ENCODE assay signal across 25 cellular contexts in the genomic region with DNA sequence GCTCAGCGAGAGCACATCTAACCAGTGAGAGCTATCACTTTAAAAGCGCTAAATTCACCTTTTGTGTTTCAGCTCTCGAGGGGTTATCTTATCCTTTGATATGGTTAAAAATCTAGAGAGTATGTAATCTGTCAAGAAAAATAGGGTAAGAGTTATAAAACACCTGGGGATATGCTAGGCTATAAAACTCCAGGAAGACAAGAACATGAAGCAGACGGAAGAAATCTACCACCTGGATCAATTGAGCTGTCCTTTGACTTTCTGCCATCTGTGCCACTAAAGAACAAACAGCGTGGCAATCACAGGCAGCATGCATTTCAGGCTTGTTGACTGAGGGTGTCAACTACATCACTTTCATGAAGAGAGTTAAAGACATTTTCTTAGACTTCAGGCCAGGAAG.
"Had no signal": no experiment of that assay in that cellular context is flagged by ENCODE, and none has a peak within 500 bp of the region (broad histone marks: within the 10 kb centered on the region; RNA-seq: fewer than 3 reads in every experiment).

No MANE protein-coding gene starts in this region.

- H2AFZ ChIP-seq: hepatocyte had no signal

- H3K4me2 ChIP-seq: hepatocyte had no signal

- H3K79me2 ChIP-seq: hepatocyte had no signal

- H3K9me3 ChIP-seq: gastrocnemius medialis, testis had no signal

- H3K36me3 ChIP-seq: gastrocnemius medialis, left lung, sigmoid colon had no signal

- H3K27ac ChIP-seq: dorsolateral prefrontal cortex, epithelial cell of prostate, gastrocnemius medialis, hepatocyte, left lung, psoas muscle, sigmoid colon, testis, tibial artery had no signal

- ATAC-seq: esophagus mucosa; gastrocnemius medialis; left lung; naive thymus-derived CD8-positive, alpha-beta T cell; psoas muscle; right cardiac atrium; stimulated activated memory B cell treated with anti-CD40 and anti-IgM and Interleukin-4, amounts not matched to agents 10 μg/mL and 1 μg/mL and 100 μg/mL, for 72 hours; stimulated activated naive CD8-positive, alpha-beta T cell treated with anti-CD3 and anti-CD28 coated beads, Interleukin-15, Interleukin-2, amounts not matched to agents 100 U/mL and 50 U/mL, for 24 hours had no signal

- DNase-seq: dorsolateral prefrontal cortex; effector CD4-positive, alpha-beta T cell; foreskin fibroblast; gastrocnemius medialis; head of caudate nucleus; kidney; left lung; mesendoderm; midbrain; naive thymus-derived CD8-positive, alpha-beta T cell; nephron progenitor cell; nucleus accumbens; posterior cingulate gyrus; psoas muscle; right cardiac atrium; sigmoid colon; stimulated activated CD4-positive, alpha-beta T cell treated with anti-CD3 and anti-CD28 coated beads, Interleukin-4, amount 100 ng/mL, for 4 hours; stimulated activated naive CD8-positive, alpha-beta T cell treated with anti-CD3 and anti-CD28 coated beads, Interleukin-15, Interleukin-2, amounts not matched to agents 100 U/mL and 50 U/mL, for 24 hours; substantia nigra; testis; tibial artery had no signal

- H3K27me3 ChIP-seq: dorsolateral prefrontal cortex, gastrocnemius medialis, hepatocyte, left lung, sigmoid colon, testis, tibial artery had no signal

- H3K4me3 ChIP-seq: dorsolateral prefrontal cortex, gastrocnemius medialis, hepatocyte, left lung, psoas muscle, sigmoid colon, testis, tibial artery had no signal

- H3K4me1 ChIP-seq: gastrocnemius medialis, left lung, psoas muscle, sigmoid colon, testis, tibial artery had no signal
